Comparison of ENCODE assay signal across 8 cellular contexts in genomic region chr2:74834806-74835755, GRCh38. TPM values are rescaled to one million over a fixed set of nuclear protein-coding genes. Genes with fewer than 3 reads are reported as not detected.
DNase-seq lines count a peak whose midpoint lies in the region; ATAC-seq and TF ChIP-seq lines count a peak whose summit lies in the region.

No MANE protein-coding gene starts in this region.

- peak; percentile 42 for ATAC-seq in GM18873 (IDR thresholded peaks at IDR 0.05; ENCODE audit: low FRiP score, unreplicated experiment)
- ATAC-seq in HG03095 (IDR thresholded peaks at IDR 0.05; ENCODE audit: unreplicated experiment): peak; percentile 49
- peak; percentile 58 for ATAC-seq in activated CD8-positive, alpha-beta T cell treated with anti-CD3 and anti-CD28 coated beads, Interleukin-2, amount 10 ng/mL, durations not matched to agents 7 days and 5 days
- peak; percentile 68 to 70 for ATAC-seq in natural killer cell treated with Interleukin-12 subunit alpha and Interleukin-12 subunit beta and Interleukin-15 and Interleukin-18, amount 100 ng/mL, for 72 hours

- POLR2A ChIA-PET in activated CD8-positive, alpha-beta T cell treated with anti-CD3 and anti-CD28 coated beads, Interleukin-2, amount 10 ng/mL, durations not matched to agents 7 days and 5 days (lab: Charles Lee): interaction anchor here (0.7 to 2.3 kb wide), 6 partner anchors 9 to 230 kb away, joined by 3 to 11 read pairs (median 5); no protein-coding TSS in a partner anchor

- peak; percentile 15 for DNase-seq in AG10803 (ENCODE audit: low read depth)
- peak; percentile 24 for DNase-seq in NCI-H774 (lab: John Stamatoyannopoulos, UW)
- peak; percentile 77 for DNase-seq in activated CD8-positive, alpha-beta T cell treated with anti-CD3 and anti-CD28 coated beads, Interleukin-2, amount 10 ng/mL, durations not matched to agents 7 days and 5 days
- DNase-seq in epithelial cell of proximal tubule (ENCODE audit: low read depth): no peak
- DNase-seq in natural killer cell treated with Interleukin-12 subunit alpha and Interleukin-12 subunit beta and Interleukin-15 and Interleukin-18, amount 100 ng/mL, for 72 hours (ENCODE audit: low spot score): peak; percentile 75
- peak in 11 of 49 donors; percentile 9 to 56 (median 36) for DNase-seq in substantia nigra (lab: John Stamatoyannopoulos, UW)

- H3K4me3 ChIP-seq in AG10803 (ENCODE audit: low read length) (peak overlapping the region; percentile 86), epithelial cell of proximal tubule (ENCODE audit: low read depth, low read length) (peak overlapping the region; percentile 89)

- no peak for TF ChIP-seq CTCF in AG10803 (conservative IDR thresholded peaks at IDR 0.05; ENCODE audit: low read length)
- TF ChIP-seq CTCF in epithelial cell of proximal tubule (conservative IDR thresholded peaks at IDR 0.05; ENCODE audit: low read depth, low read length): no peak

- peak overlapping the region; percentile 94 for H3K4me3 Mint-ChIP-seq in activated CD8-positive, alpha-beta T cell treated with anti-CD3 and anti-CD28 coated beads, Interleukin-2, amount 10 ng/mL, durations not matched to agents 7 days and 5 days
- H3K4me3 Mint-ChIP-seq in natural killer cell treated with Interleukin-12 subunit alpha and Interleukin-12 subunit beta and Interleukin-15 and Interleukin-18, amount 100 ng/mL, for 72 hours: peak overlapping the region; percentile 92

- peak overlapping the region; percentile 55 for H3K27ac ChIP-seq in substantia nigra (ENCODE audit: low read depth, low read length, poor library complexity, severe bottlenecking)

- peak overlapping the region; percentile 93 for H3K27ac Mint-ChIP-seq in activated CD8-positive, alpha-beta T cell treated with anti-CD3 and anti-CD28 coated beads, Interleukin-2, amount 10 ng/mL, durations not matched to agents 7 days and 5 days
- H3K27ac Mint-ChIP-seq in natural killer cell treated with Interleukin-12 subunit alpha and Interleukin-12 subunit beta and Interleukin-15 and Interleukin-18, amount 100 ng/mL, for 72 hours: peak overlapping the region; percentile 63 to 74

- H3K27me3 Mint-ChIP-seq in activated CD8-positive, alpha-beta T cell treated with anti-CD3 and anti-CD28 coated beads, Interleukin-2, amount 10 ng/mL, durations not matched to agents 7 days and 5 days (ENCODE audit: low read depth): peaks cover 4% of the 10 kb centered on the region
- peaks cover 26 to 42% of the 10 kb centered on the region in 2 donors for H3K27me3 Mint-ChIP-seq in natural killer cell treated with Interleukin-12 subunit alpha and Interleukin-12 subunit beta and Interleukin-15 and Interleukin-18, amount 100 ng/mL, for 72 hours

- peaks cover 65% of the 10 kb centered on the region for H3K4me1 Mint-ChIP-seq in activated CD8-positive, alpha-beta T cell treated with anti-CD3 and anti-CD28 coated beads, Interleukin-2, amount 10 ng/mL, durations not matched to agents 7 days and 5 days (ENCODE audit: low read depth)
- H3K4me1 Mint-ChIP-seq in natural killer cell treated with Interleukin-12 subunit alpha and Interleukin-12 subunit beta and Interleukin-15 and Interleukin-18, amount 100 ng/mL, for 72 hours (ENCODE audit: low read depth in 2 of 2): peaks cover 39 to 40% of the 10 kb centered on the region in 2 donors

- H3K36me3 Mint-ChIP-seq in activated CD8-positive, alpha-beta T cell treated with anti-CD3 and anti-CD28 coated beads, Interleukin-2, amount 10 ng/mL, durations not matched to agents 7 days and 5 days (ENCODE audit: low read depth): peaks cover 25% of the 10 kb centered on the region
- peaks cover 7% of the 10 kb centered on the region for H3K36me3 Mint-ChIP-seq in natural killer cell treated with Interleukin-12 subunit alpha and Interleukin-12 subunit beta and Interleukin-15 and Interleukin-18, amount 100 ng/mL, for 72 hours

- CTCF ChIA-PET in activated CD8-positive, alpha-beta T cell treated with anti-CD3 and anti-CD28 coated beads, Interleukin-2, amount 10 ng/mL, durations not matched to agents 7 days and 5 days (lab: Charles Lee): interaction anchor here (0.8 to 8.1 kb wide), 11 partner anchors 9 to 444 kb away, joined by 3 to 87 read pairs (median 6); no protein-coding TSS in a partner anchor

- H3K9me3 Mint-ChIP-seq in activated CD8-positive, alpha-beta T cell treated with anti-CD3 and anti-CD28 coated beads, Interleukin-2, amount 10 ng/mL, durations not matched to agents 7 days and 5 days (ENCODE audit: insufficient read depth): no peaks in the 10 kb centered on the region
- no peaks in the 10 kb centered on the region for H3K9me3 Mint-ChIP-seq in natural killer cell treated with Interleukin-12 subunit alpha and Interleukin-12 subunit beta and Interleukin-15 and Interleukin-18, amount 100 ng/mL, for 72 hours

RNA-seq across cellular contexts. Expression of gene HK2, which starts 1.2 kb away (rescaled TPM):
- total RNA-seq in activated CD8-positive, alpha-beta T cell treated with anti-CD3 and anti-CD28 coated beads, Interleukin-2, amount 10 ng/mL, durations not matched to agents 7 days and 5 days: 10 to 100 TPM; 42.6 to 44.7 TPM
- total RNA-seq in epithelial cell of proximal tubule: 9.5 and 17.6 TPM in 2 replicates
- 10 to 100 TPM; 71.3 to 78.1 TPM for total RNA-seq in natural killer cell treated with Interleukin-12 subunit alpha and Interleukin-12 subunit beta and Interleukin-15 and Interleukin-18, amount 100 ng/mL, for 72 hours
